In genomic region chr15:99345832-99346462, GRCh38 we compare ENCODE assay signal across 27 cellular contexts.
DNase-seq lines count a peak whose midpoint lies in the region; ATAC-seq and TF ChIP-seq lines count a peak whose summit lies in the region.
"Had no signal": no experiment of that assay in that cellular context is flagged by ENCODE, and none has a peak within 500 bp of the region (broad histone marks: within the 10 kb centered on the region; RNA-seq: fewer than 3 reads in every experiment).

No MANE protein-coding gene starts in this region.

- H3K27ac ChIP-seq in DOHH2 (ENCODE audit: low read depth, low read length): no peak overlapping the region
- peak overlapping the region; percentile 77 for H3K27ac ChIP-seq in Karpas-422 (ENCODE audit: low read length)
- no peak overlapping the region for H3K27ac ChIP-seq in neural progenitor cell
- H3K27ac ChIP-seq: BLaER1 treated with 17β-estradiol and CSF1 and Interleukin-3, amounts not matched to agents 10 nM and 100 nM; left ventricle myocardium inferior had no signal

- in situ Hi-C loops in ACHN (cut with HindIII; ENCODE audit: low pct_ligation_motif_present, low pct_unique_long_range_greater_than_20kb, low sequenced_read_pairs): no loop called here

- H3K4me3 ChIP-seq in DOHH2 (ENCODE audit: low read length) (no peak overlapping the region), Karpas-422 (ENCODE audit: low read length) (peak overlapping the region; percentile 36; the same call in 1 of the 2 replicates), neural progenitor cell (no peak overlapping the region)
- H3K4me3 ChIP-seq: BLaER1 treated with 17β-estradiol and CSF1 and Interleukin-3, amounts not matched to agents 10 nM and 100 nM; left ventricle myocardium inferior had no signal

- H2AFZ ChIP-seq in Karpas-422 (ENCODE audit: low read length) (no peak overlapping the region), neural progenitor cell (replicated peaks) (no peak overlapping the region)

- no peaks in the 10 kb centered on the region for H4K20me1 ChIP-seq in DOHH2 (ENCODE audit: control insufficient read depth, insufficient read depth, low read depth, low read length)
- no peaks in the 10 kb centered on the region for H4K20me1 ChIP-seq in Karpas-422 (ENCODE audit: insufficient read depth, low read depth, low read length)
- H4K20me1 ChIP-seq in neural progenitor cell (ENCODE audit: low read depth): no peaks in the 10 kb centered on the region
- H4K20me1 ChIP-seq: BLaER1 treated with 17β-estradiol and CSF1 and Interleukin-3, amounts not matched to agents 10 nM and 100 nM had no signal

- peaks cover 3% of the 10 kb centered on the region for H3K36me3 Mint-ChIP-seq in memory B cell
- peaks cover 7% of the 10 kb centered on the region for H3K36me3 Mint-ChIP-seq in neural progenitor cell

- H3K27ac Mint-ChIP-seq in memory B cell (no peak overlapping the region), neural progenitor cell (no peak overlapping the region)
- H3K27ac Mint-ChIP-seq: activated naive CD4-positive, alpha-beta T cell treated with anti-CD3 and anti-CD28 coated beads for 36 hours; activated T-helper 1 cell treated with anti-CD3 and anti-CD28 coated beads, Interleukin-12 subunit alpha, Interleukin-12 subunit beta, Interleukin-2, Interleukin-4 antibody, amounts not matched to agents 30 ng/mL and 10 ng/mL and 1 ng/mL, durations not matched to agents 14 hours and 24 hours and 36 hours had no signal

- H3K4me2 ChIP-seq in DOHH2 (ENCODE audit: low read length): peak overlapping the region; percentile 49
- H3K4me2 ChIP-seq in Karpas-422 (ENCODE audit: low read depth, low read length, poor library complexity, severe bottlenecking): peak overlapping the region; percentile 64
- no peak overlapping the region for H3K4me2 ChIP-seq in neural progenitor cell

- 0 out of 2 replicates have a peak, but pooled peaks cover 3% of the 10 kb centered on the region for H3F3A ChIP-seq in DOHH2 (ENCODE audit: control insufficient read depth, insufficient read depth)
- H3F3A ChIP-seq in neural progenitor cell (ENCODE audit: low read depth): no peaks in the 10 kb centered on the region

- H3K9me3 ChIP-seq in DOHH2 (ENCODE audit: control insufficient read depth, insufficient read depth, low read length): no peaks in the 10 kb centered on the region
- H3K9me3 ChIP-seq in Karpas-422 (ENCODE audit: low read length): peaks cover 4% of the 10 kb centered on the region; the same call in 1 of the 2 replicates
- H3K9me3 ChIP-seq in neural progenitor cell (ENCODE audit: low read depth): no peaks in the 10 kb centered on the region
- H3K9me3 ChIP-seq: left ventricle myocardium inferior had no signal

- no peaks in the 10 kb centered on the region for H3K79me2 ChIP-seq in DOHH2 (ENCODE audit: control insufficient read depth, low read length)
- H3K79me2 ChIP-seq in Karpas-422 (ENCODE audit: low read length): no peaks in the 10 kb centered on the region
- no peaks in the 10 kb centered on the region for H3K79me2 ChIP-seq in neural progenitor cell (ENCODE audit: low read depth)

- DNase-seq in Karpas-422 (peak; percentile 81), memory B cell (ENCODE audit: low spot score in 2 of 2) (peak in 1 of 2 donors; percentile 3), RPMI8226 (no peak), GM19238 (ENCODE audit: insufficient read length, low spot score) (no peak), ACHN (no peak), neural progenitor cell (ENCODE audit: low spot score) (no peak)
- DNase-seq: activated naive CD4-positive, alpha-beta T cell treated with anti-CD3 and anti-CD28 coated beads for 36 hours; amniotic stem cell; COR-L47; effector CD4-positive, alpha-beta T cell; HCEC 1CT; left ventricle myocardium inferior; midbrain; naive thymus-derived CD8-positive, alpha-beta T cell; NCI-H1092; NCI-H187 treated with DMSO at 0.1 percent for 48 hours; NCI-H526 treated with DMSO at 0.1 percent for 48 hours; retina; SIG-M5; stimulated activated CD4-positive, alpha-beta T cell treated with anti-CD3 and anti-CD28 coated beads, Interleukin-2, amount 100 ng/mL, for 24 hours; SW 1271; T1000 had no signal

- H3K9ac ChIP-seq in Karpas-422 (ENCODE audit: low read length): no peak overlapping the region
- H3K9ac ChIP-seq in neural progenitor cell: no peak overlapping the region
- H3K9ac ChIP-seq: BLaER1 treated with 17β-estradiol and CSF1 and Interleukin-3, amounts not matched to agents 10 nM and 100 nM had no signal

- H3K27me3 Mint-ChIP-seq in memory B cell (no peaks in the 10 kb centered on the region), neural progenitor cell (ENCODE audit: insufficient read depth, low read depth) (no peaks in the 10 kb centered on the region)
- H3K27me3 Mint-ChIP-seq: naive thymus-derived CD8-positive, alpha-beta T cell had no signal

- H3K9me2 ChIP-seq in DOHH2 (replicated peaks; ENCODE audit: control insufficient read depth, low read length): no peaks in the 10 kb centered on the region
- no peaks in the 10 kb centered on the region for H3K9me2 ChIP-seq in Karpas-422 (replicated peaks; ENCODE audit: insufficient read depth, low read length)

- ATAC-seq in GM19395 (IDR thresholded peaks at IDR 0.05; ENCODE audit: unreplicated experiment) (peak; percentile 57), memory B cell (ENCODE audit: low read depth) (peak; percentile 75)
- ATAC-seq: naive thymus-derived CD8-positive, alpha-beta T cell; Panc1 had no signal

- H3K36me3 ChIP-seq in DOHH2 (ENCODE audit: control insufficient read depth, low read length) (no peaks in the 10 kb centered on the region; the same call in 1 of the 2 replicates), Karpas-422 (ENCODE audit: insufficient read depth, low read length) (no peaks in the 10 kb centered on the region), neural progenitor cell (no peaks in the 10 kb centered on the region)
- H3K36me3 ChIP-seq: left ventricle myocardium inferior had no signal

- TF ChIP-seq CTCF in DOHH2 (IDR thresholded peaks at IDR 0.05; ENCODE audit: low read depth, low read length, poor library complexity, severe bottlenecking) (no peak), neural progenitor cell (IDR thresholded peaks at IDR 0.05) (no peak)

- H3K4me1 ChIP-seq in DOHH2 (ENCODE audit: control insufficient read depth, low read length) (peaks cover 24% of the 10 kb centered on the region), Karpas-422 (ENCODE audit: low read length) (peaks cover 58% of the 10 kb centered on the region), neural progenitor cell (no peaks in the 10 kb centered on the region)

- peak overlapping the region; percentile 48 for H3K4me3 Mint-ChIP-seq in memory B cell
- no peak overlapping the region for H3K4me3 Mint-ChIP-seq in neural progenitor cell
- H3K4me3 Mint-ChIP-seq: activated naive CD4-positive, alpha-beta T cell treated with anti-CD3 and anti-CD28 coated beads for 36 hours; activated T-helper 1 cell treated with anti-CD3 and anti-CD28 coated beads, Interleukin-12 subunit alpha, Interleukin-12 subunit beta, Interleukin-2, Interleukin-4 antibody, amounts not matched to agents 30 ng/mL and 10 ng/mL and 1 ng/mL, durations not matched to agents 14 hours and 24 hours and 36 hours; naive thymus-derived CD8-positive, alpha-beta T cell had no signal

- H3K4me1 Mint-ChIP-seq in memory B cell (peaks cover 25% of the 10 kb centered on the region), neural progenitor cell (no peaks in the 10 kb centered on the region)

- H3K9me3 Mint-ChIP-seq in memory B cell (no peaks in the 10 kb centered on the region), neural progenitor cell (peaks cover 11% of the 10 kb centered on the region)
- H3K9me3 Mint-ChIP-seq: activated naive CD4-positive, alpha-beta T cell treated with anti-CD3 and anti-CD28 coated beads for 36 hours; naive thymus-derived CD8-positive, alpha-beta T cell had no signal

- H3K27me3 ChIP-seq in DOHH2 (ENCODE audit: control insufficient read depth, low read length) (no peaks in the 10 kb centered on the region), Karpas-422 (ENCODE audit: low read length) (no peaks in the 10 kb centered on the region), neural progenitor cell (no peaks in the 10 kb centered on the region)
- H3K27me3 ChIP-seq: BLaER1 treated with 17β-estradiol and CSF1 and Interleukin-3, amounts not matched to agents 10 nM and 100 nM had no signal
